ENCODE assay signal across 32 cellular contexts in genomic region chr15:73907018-73907394, GRCh38. TPM values are rescaled to one million over a fixed set of nuclear protein-coding genes. Genes with fewer than 3 reads are reported as not detected.
DNase-seq lines count a peak whose midpoint lies in the region; ATAC-seq and TF ChIP-seq lines count a peak whose summit lies in the region.
"Had no signal": no experiment of that assay in that cellular context is flagged by ENCODE, and none has a peak within 500 bp of the region (broad histone marks: within the 10 kb centered on the region; RNA-seq: fewer than 3 reads in every experiment).

No MANE protein-coding gene starts in this region.

- H3K27ac Mint-ChIP-seq in activated T-helper 17 cell treated with anti-CD3 and anti-CD28 coated beads, Interleukin-2, amount 50 U/mL, for 72 hours, result peak overlapping the region; percentile 44
- H3K27ac Mint-ChIP-seq in activated T-helper 1 cell treated with anti-CD3 and anti-CD28 coated beads, Interleukin-12 subunit alpha, Interleukin-12 subunit beta, Interleukin-2, Interleukin-4 antibody, amounts not matched to agents 30 ng/mL and 10 ng/mL and 1 ng/mL, durations not matched to agents 14 hours and 24 hours and 36 hours, result no peak overlapping the region
- H3K27ac Mint-ChIP-seq: activated T-cell treated with anti-CD3 and anti-CD28 coated beads, Interleukin-2, amount 50 U/mL, for 72 hours; natural killer cell; stimulated activated naive CD8-positive, alpha-beta T cell treated with anti-CD3 and anti-CD28 coated beads, Interleukin-15, amount 100 ng/mL, for 72 hours had no signal

- intact Hi-C loops in Right ventricle myocardium superior (cut with DNase I), result loop anchor here (5.0 kb wide), 1 partner anchor 195 kb away; no protein-coding TSS in a partner anchor
- intact Hi-C loops in Right ventricle myocardium inferior (cut with DNase I), result loop anchor here (2.0 to 10.0 kb wide), 3 partner anchors 32 to 195 kb away; no protein-coding TSS in a partner anchor
- intact Hi-C loops in activated T-helper 1 cell treated with anti-CD3 and anti-CD28 coated beads, Interleukin-12 subunit alpha, Interleukin-12 subunit beta, Interleukin-2, Interleukin-4 antibody, amounts not matched to agents 30 ng/mL and 10 ng/mL and 1 ng/mL, durations not matched to agents 14 hours and 24 hours and 36 hours (cut with micrococcal nuclease), result no loop called here

- no peak overlapping the region for H3K4me3 Mint-ChIP-seq in activated T-helper 17 cell treated with anti-CD3 and anti-CD28 coated beads, Interleukin-2, amount 50 U/mL, for 72 hours
- H3K4me3 Mint-ChIP-seq in activated T-helper 1 cell treated with anti-CD3 and anti-CD28 coated beads, Interleukin-12 subunit alpha, Interleukin-12 subunit beta, Interleukin-2, Interleukin-4 antibody, amounts not matched to agents 30 ng/mL and 10 ng/mL and 1 ng/mL, durations not matched to agents 14 hours and 24 hours and 36 hours, result no peak overlapping the region
- H3K4me3 Mint-ChIP-seq: activated T-cell treated with anti-CD3 and anti-CD28 coated beads, Interleukin-2, amount 50 U/mL, for 72 hours; natural killer cell; stimulated activated naive CD8-positive, alpha-beta T cell treated with anti-CD3 and anti-CD28 coated beads, Interleukin-15, amount 100 ng/mL, for 72 hours had no signal

- no peaks in the 10 kb centered on the region for H3K36me3 Mint-ChIP-seq in activated T-helper 17 cell treated with anti-CD3 and anti-CD28 coated beads, Interleukin-2, amount 50 U/mL, for 72 hours (ENCODE audit: low read depth)
- peaks cover 3% of the 10 kb centered on the region for H3K36me3 Mint-ChIP-seq in activated T-helper 1 cell treated with anti-CD3 and anti-CD28 coated beads, Interleukin-12 subunit alpha, Interleukin-12 subunit beta, Interleukin-2, Interleukin-4 antibody, amounts not matched to agents 30 ng/mL and 10 ng/mL and 1 ng/mL, durations not matched to agents 14 hours and 24 hours and 36 hours (ENCODE audit: low read depth)
- H3K36me3 Mint-ChIP-seq: natural killer cell had no signal

- no peaks in the 10 kb centered on the region for H3K9me3 Mint-ChIP-seq in activated T-helper 17 cell treated with anti-CD3 and anti-CD28 coated beads, Interleukin-2, amount 50 U/mL, for 72 hours
- H3K9me3 Mint-ChIP-seq in activated T-helper 1 cell treated with anti-CD3 and anti-CD28 coated beads, Interleukin-12 subunit alpha, Interleukin-12 subunit beta, Interleukin-2, Interleukin-4 antibody, amounts not matched to agents 30 ng/mL and 10 ng/mL and 1 ng/mL, durations not matched to agents 14 hours and 24 hours and 36 hours, result no peaks in the 10 kb centered on the region
- H3K9me3 Mint-ChIP-seq: activated T-cell treated with anti-CD3 and anti-CD28 coated beads, Interleukin-2, amount 50 U/mL, for 72 hours; natural killer cell; stimulated activated naive CD8-positive, alpha-beta T cell treated with anti-CD3 and anti-CD28 coated beads, Interleukin-15, amount 100 ng/mL, for 72 hours had no signal

- TF ChIP-seq CTCF in NB4 (IDR thresholded peaks at IDR 0.05; ENCODE audit: low read depth, low read length), result no peak

- ATAC-seq in Right ventricle myocardium superior (ENCODE audit: poor library complexity) (peak; percentile 33), Right ventricle myocardium inferior (no peak), HG02973 (IDR thresholded peaks at IDR 0.05; ENCODE audit: unreplicated experiment) (no peak)
- ATAC-seq in activated T-helper 17 cell treated with anti-CD3 and anti-CD28 coated beads, Interleukin-2, amount 50 U/mL, for 72 hours (replicated peaks), result no peak
- ATAC-seq: natural killer cell; psoas muscle; stimulated activated naive CD8-positive, alpha-beta T cell treated with anti-CD3 and anti-CD28 coated beads, Interleukin-15, amount 100 ng/mL, for 72 hours had no signal

- no peak for TF ChIP-seq POLR2A in NB4 (IDR thresholded peaks at IDR 0.05; ENCODE audit: extremely low read depth, insufficient read length)

- no peaks in the 10 kb centered on the region for H3K27me3 Mint-ChIP-seq in activated T-helper 17 cell treated with anti-CD3 and anti-CD28 coated beads, Interleukin-2, amount 50 U/mL, for 72 hours
- peaks cover 3% of the 10 kb centered on the region for H3K27me3 Mint-ChIP-seq in activated T-helper 1 cell treated with anti-CD3 and anti-CD28 coated beads, Interleukin-12 subunit alpha, Interleukin-12 subunit beta, Interleukin-2, Interleukin-4 antibody, amounts not matched to agents 30 ng/mL and 10 ng/mL and 1 ng/mL, durations not matched to agents 14 hours and 24 hours and 36 hours (ENCODE audit: insufficient read depth)
- H3K27me3 Mint-ChIP-seq: stimulated activated naive CD8-positive, alpha-beta T cell treated with anti-CD3 and anti-CD28 coated beads, Interleukin-15, amount 100 ng/mL, for 72 hours had no signal

- DNase-seq in Right ventricle myocardium superior, result no peak
- DNase-seq in Right ventricle myocardium inferior (ENCODE audit: missing footprints), result no peak
- DNase-seq in NB4 (ENCODE audit: low read depth), result peak; percentile 59
- no peak for DNase-seq in activated T-helper 1 cell treated with anti-CD3 and anti-CD28 coated beads, Interleukin-12 subunit alpha, Interleukin-12 subunit beta, Interleukin-2, Interleukin-4 antibody, amounts not matched to agents 30 ng/mL and 10 ng/mL and 1 ng/mL, durations not matched to agents 14 hours and 24 hours and 36 hours (ENCODE audit: low spot score)
- no peak for DNase-seq in NCI-H510A treated with DMSO at 0.1 percent for 48 hours (lab: John Stamatoyannopoulos, UW)
- DNase-seq in NCI-H526 treated with DMSO at 0.1 percent for 48 hours (lab: John Stamatoyannopoulos, UW), result no peak
- DNase-seq: activated CD4-positive, alpha-beta T cell treated with anti-CD3 and anti-CD28 coated beads for 48 hours; activated naive CD4-positive, alpha-beta T cell treated with anti-CD3 and anti-CD28 coated beads, Interleukin-2, amount 50 U/mL, for 16 hours; activated T-cell treated with anti-CD3 and anti-CD28 coated beads, Interleukin-2, amount 50 U/mL, for 72 hours; BE2C; Caco-2; effector CD8-positive, alpha-beta T cell; erythroblast; H7; islet precursor cell; midbrain; natural killer cell; NCI-H1092; NCI-H1694 treated with DMSO at 0.1 percent for 48 hours; NCI-H2171 treated with DMSO at 0.1 percent for 48 hours; NCI-H526; occipital lobe; stimulated activated naive CD8-positive, alpha-beta T cell treated with anti-CD3 and anti-CD28 coated beads, Interleukin-15, amount 100 ng/mL, for 72 hours; T-helper 9 cell; WERI-Rb-1 had no signal

- no peaks in the 10 kb centered on the region for H3K4me1 Mint-ChIP-seq in activated T-helper 17 cell treated with anti-CD3 and anti-CD28 coated beads, Interleukin-2, amount 50 U/mL, for 72 hours
- peaks cover 13% of the 10 kb centered on the region for H3K4me1 Mint-ChIP-seq in activated T-helper 1 cell treated with anti-CD3 and anti-CD28 coated beads, Interleukin-12 subunit alpha, Interleukin-12 subunit beta, Interleukin-2, Interleukin-4 antibody, amounts not matched to agents 30 ng/mL and 10 ng/mL and 1 ng/mL, durations not matched to agents 14 hours and 24 hours and 36 hours (ENCODE audit: low read depth)
- H3K4me1 Mint-ChIP-seq: natural killer cell had no signal

- no peak overlapping the region for H3K4me3 ChIP-seq in NB4 (ENCODE audit: low read depth, low read length)
- H3K4me3 ChIP-seq: psoas muscle, vagina had no signal

RNA-seq across cellular contexts. Expression of gene LOXL1, which starts 19.3 kb away (rescaled TPM):
- total RNA-seq in Right ventricle myocardium superior (14.6 TPM), Right ventricle myocardium inferior (15.9 TPM)
- 1 to 10 TPM; 3.4 TPM for total RNA-seq in activated T-helper 17 cell treated with anti-CD3 and anti-CD28 coated beads, Interleukin-2, amount 50 U/mL, for 72 hours
- 0.34 and 1.3 TPM in 2 replicates for total RNA-seq in activated T-helper 1 cell treated with anti-CD3 and anti-CD28 coated beads, Interleukin-12 subunit alpha, Interleukin-12 subunit beta, Interleukin-2, Interleukin-4 antibody, amounts not matched to agents 30 ng/mL and 10 ng/mL and 1 ng/mL, durations not matched to agents 14 hours and 24 hours and 36 hours

RNA-seq across cellular contexts. Expression of gene TBC1D21, which starts 33.6 kb away (rescaled TPM):
- not detected for total RNA-seq in Right ventricle myocardium superior
- not detected for total RNA-seq in Right ventricle myocardium inferior
- total RNA-seq in activated T-helper 17 cell treated with anti-CD3 and anti-CD28 coated beads, Interleukin-2, amount 50 U/mL, for 72 hours, result not detected
- total RNA-seq in activated T-helper 1 cell treated with anti-CD3 and anti-CD28 coated beads, Interleukin-12 subunit alpha, Interleukin-12 subunit beta, Interleukin-2, Interleukin-4 antibody, amounts not matched to agents 30 ng/mL and 10 ng/mL and 1 ng/mL, durations not matched to agents 14 hours and 24 hours and 36 hours, result not detected in 2 replicates
- total RNA-seq: activated T-cell treated with anti-CD3 and anti-CD28 coated beads, Interleukin-2, amount 50 U/mL, for 72 hours; bronchial epithelial cell; Caco-2; fibroblast of villous mesenchyme; H7; lower leg skin; natural killer cell; occipital lobe; psoas muscle; vagina had no signal
